In the genomic region with DNA sequence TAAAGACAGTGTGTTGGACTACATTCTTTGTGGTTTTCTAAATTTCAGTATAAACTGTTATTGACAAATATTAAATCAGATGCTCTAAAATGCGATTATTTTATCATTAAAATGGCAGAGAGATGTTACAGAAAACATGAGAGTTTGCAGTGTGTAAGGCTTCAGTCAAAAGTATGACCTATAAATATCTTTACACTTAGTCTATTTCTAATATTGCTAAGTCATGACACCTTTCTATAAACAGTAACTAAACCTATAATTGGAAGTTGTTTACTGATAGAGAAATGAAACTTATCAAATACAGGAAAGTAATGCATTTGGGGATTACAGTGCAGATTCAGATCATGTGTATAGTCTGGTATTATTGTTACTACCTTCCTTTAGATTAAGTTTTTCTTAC, we compare ENCODE assay signal across 20 cellular contexts.
A peak's percentile ranks its signal among the peaks of the same experiment; 100 is the strongest.
DNase-seq lines count a peak whose midpoint lies in the region; ATAC-seq, FAIRE-seq and TF ChIP-seq lines count a peak whose summit lies in the region.
"Had no signal": no experiment of that assay in that cellular context is flagged by ENCODE, and none has a peak within 500 bp of the region (broad histone marks: within the 10 kb centered on the region; RNA-seq: fewer than 3 reads in every experiment).

No MANE protein-coding gene starts in this region.

- CTCF ChIA-PET in GM12878 (lab: Yijun Ruan, JAX) = no interaction called here
- CTCF ChIA-PET in activated CD4-positive, alpha-beta memory T cell treated with anti-CD3 and anti-CD28 coated beads for 36 hours (lab: Charles Lee) = no interaction called here

- no peaks in the 10 kb centered on the region for H3K36me3 Mint-ChIP-seq in activated CD4-positive, alpha-beta memory T cell treated with anti-CD3 and anti-CD28 coated beads for 36 hours
- H3K36me3 Mint-ChIP-seq: CD8-positive, alpha-beta memory T cell had no signal

- no peak overlapping the region for H3K4me2 ChIP-seq in GM12878 (ENCODE audit: control insufficient read depth, insufficient read depth)
- H3K4me2 ChIP-seq: BLaER1, GM23338, KMS-11 had no signal

- H3K4me1 ChIP-seq in left ventricle myocardium inferior (peaks cover 50% of the 10 kb centered on the region), GM12878 (ENCODE audit: control insufficient read depth, insufficient read depth, low read length) (no peaks in the 10 kb centered on the region)
- H3K4me1 ChIP-seq: BLaER1 had no signal

- no peak for DNase-seq in left ventricle myocardium inferior
- no peak for DNase-seq in Right ventricle myocardium inferior (ENCODE audit: missing footprints)
- no peak for DNase-seq in GM12878 (ENCODE audit: low read depth, low spot score)
- no peak for DNase-seq in activated CD4-positive, alpha-beta memory T cell treated with anti-CD3 and anti-CD28 coated beads for 36 hours
- no peak for DNase-seq in SIG-M5 treated with dmso at 0.1 percent for 504 hours (lab: John Stamatoyannopoulos, UW; ENCODE audit: unreplicated experiment)
- DNase-seq: AML-193; Caco-2; CD8-positive, alpha-beta memory T cell; DMS53; GF-D8; H7 had no signal

- no peak for TF ChIP-seq CTCF in left ventricle myocardium inferior (IDR thresholded peaks at IDR 0.05; ENCODE audit: borderline replicate concordance)
- no peak for TF ChIP-seq CTCF in GM12878 (IDR thresholded peaks at IDR 0.05 in 2 of 3, conservative IDR thresholded peaks at IDR 0.05 in 1 of 3; ENCODE audit: control insufficient read depth in 2 of 3, extremely low read depth in 1 of 3, insufficient read depth in 1 of 3, low read depth in 3 of 3, low read length in 3 of 3)

- peaks cover 2% of the 10 kb centered on the region for H3K27me3 Mint-ChIP-seq in activated CD4-positive, alpha-beta memory T cell treated with anti-CD3 and anti-CD28 coated beads for 36 hours

- H3K4me3 Mint-ChIP-seq in activated CD4-positive, alpha-beta memory T cell treated with anti-CD3 and anti-CD28 coated beads for 36 hours = no peak overlapping the region
- H3K4me3 Mint-ChIP-seq: CD8-positive, alpha-beta memory T cell; GM23338 had no signal

- H3K9me3 ChIP-seq in left ventricle myocardium inferior (replicated peaks) (no peaks in the 10 kb centered on the region), GM12878 (replicated peaks; ENCODE audit: control insufficient read depth, insufficient read depth, low read length) (no peaks in the 10 kb centered on the region)
- H3K9me3 ChIP-seq: BLaER1, Caco-2 had no signal

- H3K4me3 ChIP-seq in left ventricle myocardium inferior (no peak overlapping the region), GM12878 (no peak overlapping the region)
- H3K4me3 ChIP-seq: BLaER1, GM23338 had no signal

- H3K36me3 ChIP-seq in left ventricle myocardium inferior (peaks cover 22% of the 10 kb centered on the region), GM12878 (ENCODE audit: control insufficient read depth in 2 of 2, insufficient read depth in 2 of 2, low read length in 1 of 2) (no peaks in the 10 kb centered on the region)
- H3K36me3 ChIP-seq: BLaER1 had no signal

- H3K9ac ChIP-seq in GM12878 (ENCODE audit: control insufficient read depth, insufficient read depth, low read length) = no peak overlapping the region
- H3K9ac ChIP-seq: BLaER1, KMS-11 had no signal

- 44% methylated on average over 1 of the region's 1 CpG for WGBS in GM12878 (ENCODE audit: insufficient coverage, insufficient replicate concordance, low lambda C conversion rate, missing lambda C conversion rate)

- in situ Hi-C loops in GM12878 (cut with MboI) = no loop called here

- no peak overlapping the region for H2AFZ ChIP-seq in GM12878 (ENCODE audit: control insufficient read depth, low read depth, low read length)
- H2AFZ ChIP-seq: GM23338 had no signal

- H3K4me1 Mint-ChIP-seq in activated CD4-positive, alpha-beta memory T cell treated with anti-CD3 and anti-CD28 coated beads for 36 hours (ENCODE audit: low read depth) = no peaks in the 10 kb centered on the region
- H3K4me1 Mint-ChIP-seq: CD8-positive, alpha-beta memory T cell had no signal

- TF ChIP-seq RAD21 in GM12878 (IDR thresholded peaks at IDR 0.05; ENCODE audit: insufficient read depth, low read depth, low read length) = no peak

- H3K27me3 ChIP-seq in left ventricle myocardium inferior (ENCODE audit: low read depth) (no peaks in the 10 kb centered on the region), GM12878 (replicated peaks in 1 of 2; ENCODE audit: control insufficient read depth in 2 of 2, insufficient read depth in 2 of 2, low read length in 1 of 2) (no peaks in the 10 kb centered on the region)
- H3K27me3 ChIP-seq: BLaER1 had no signal

- no peak for FAIRE-seq in GM12878 (lab: Jason Lieb, UNC)
- FAIRE-seq: GM18507, GM19239, HepG2, HTR-8/SVneo had no signal

- H3K9me3 Mint-ChIP-seq in activated CD4-positive, alpha-beta memory T cell treated with anti-CD3 and anti-CD28 coated beads for 36 hours = no peaks in the 10 kb centered on the region
- H3K9me3 Mint-ChIP-seq: GM23338 had no signal

- intact Hi-C loops in left ventricle myocardium inferior (cut with micrococcal nuclease) = no loop called here
- intact Hi-C loops in Right ventricle myocardium inferior (cut with DNase I) = no loop called here
- intact Hi-C loops in GM12878 (cut with micrococcal nuclease; ENCODE audit: unreplicated experiment) = no loop called here
- intact Hi-C loops in activated CD4-positive, alpha-beta memory T cell treated with anti-CD3 and anti-CD28 coated beads for 36 hours (cut with micrococcal nuclease) = no loop called here

- no peak overlapping the region for H3K27ac Mint-ChIP-seq in activated CD4-positive, alpha-beta memory T cell treated with anti-CD3 and anti-CD28 coated beads for 36 hours
- H3K27ac Mint-ChIP-seq: CD8-positive, alpha-beta memory T cell; GM23338 had no signal

- SMC1A ChIA-PET in GM12878 (lab: Charles Lee; ENCODE audit: uncharacterized antibody, unreplicated experiment) = no interaction called here

- POLR2A ChIA-PET in GM12878 (lab: Charles Lee) = no interaction called here
- POLR2A ChIA-PET in activated CD4-positive, alpha-beta memory T cell treated with anti-CD3 and anti-CD28 coated beads for 36 hours (lab: Charles Lee) = no interaction called here

- no peaks in the 10 kb centered on the region for H4K20me1 ChIP-seq in GM12878 (ENCODE audit: control insufficient read depth, insufficient read depth)
- H4K20me1 ChIP-seq: BLaER1 had no signal

- ATAC-seq in Right ventricle myocardium inferior (no peak), GM18867 (IDR thresholded peaks at IDR 0.05; ENCODE audit: unreplicated experiment) (peak; percentile 66), HG03060 (IDR thresholded peaks at IDR 0.05; ENCODE audit: low read depth, unreplicated experiment) (peak; percentile 44), GM12878 (no peak)
- ATAC-seq: GM23338, HepG2 had no signal

- TF ChIP-seq EP300 in GM12878 (IDR thresholded peaks at IDR 0.05; ENCODE audit: borderline replicate concordance in 1 of 2, control insufficient read depth in 1 of 2, low read depth in 2 of 2, low read length in 2 of 2) = no peak

- H3K79me2 ChIP-seq in GM12878 (ENCODE audit: control insufficient read depth, insufficient read depth, low read length) = no peaks in the 10 kb centered on the region

- no peak for TF ChIP-seq POLR2A in GM12878 (IDR thresholded peaks at IDR 0.05; ENCODE audit: low read depth, low read length)

- BruUV-seq in GM12878 (replicated peaks; lab: Mats Ljungman, UMichigan) = no TSS peak

- H3K27ac ChIP-seq in left ventricle myocardium inferior (replicated peaks) (peak overlapping the region; percentile 85), GM12878 (ENCODE audit: control insufficient read depth, insufficient read depth) (no peak overlapping the region)
- H3K27ac ChIP-seq: BLaER1, KMS-11 had no signal

- RAD21 ChIA-PET in GM12878 (lab: Charles Lee; ENCODE audit: unreplicated experiment) = no interaction called here

TF ChIP-seq in GM12878, 131 proteins besides CTCF, POLR2A, EP300 and RAD21:
- TF ChIP-seq SMC3 (IDR thresholded peaks at IDR 0.05; ENCODE audit: borderline replicate concordance, low read length) = no peak
- 0 out of 2 replicates have a peak, but pooled peaks have one; percentile 48 for TF ChIP-seq MEF2A (IDR thresholded peaks at IDR 0.05; ENCODE audit: insufficient read depth, low read depth, low read length)

Comparison
In these comparisons a context has a peak if more than half of its experiments do, and no peak if none do; other contexts are left out.
1. ATAC-seq: peak in GM18867 (single experiment) and HG03060 (single experiment); none in Right ventricle myocardium inferior (single experiment) and GM12878 (single experiment).